ENCODE assay signal across 9 cellular contexts in genomic region chr5:123460296-123460729, GRCh38. TPM values are rescaled to one million over a fixed set of nuclear protein-coding genes. Genes with fewer than 3 reads are reported as not detected.
DNase-seq lines count a peak whose midpoint lies in the region; ATAC-seq, FAIRE-seq and TF ChIP-seq lines count a peak whose summit lies in the region.
"Had no signal": no experiment of that assay in that cellular context is flagged by ENCODE, and none has a peak within 500 bp of the region (broad histone marks: within the 10 kb centered on the region; RNA-seq: fewer than 3 reads in every experiment).

No MANE protein-coding gene starts in this region.

- dilution Hi-C loops in keratinocyte (cut with MboI; ENCODE audit: extremely low pct_ligation_motif_present, low sequenced_read_pairs): no loop called here

- H3K27me3 Mint-ChIP-seq in CD4-positive, alpha-beta T cell: no peaks in the 10 kb centered on the region
- no peaks in the 10 kb centered on the region for H3K27me3 Mint-ChIP-seq in activated T-cell treated with anti-CD3 and anti-CD28 coated beads, Interleukin-2, amount 50 U/mL, for 72 hours (ENCODE audit: low read depth)
- H3K27me3 Mint-ChIP-seq in endothelial cell (ENCODE audit: unreplicated experiment): no peaks in the 10 kb centered on the region

- FAIRE-seq in keratinocyte (lab: Jason Lieb, UNC): peak; percentile 84

- H3K9me3 ChIP-seq in CD4-positive, alpha-beta T cell (ENCODE audit: control insufficient read depth, low read length): no peaks in the 10 kb centered on the region
- H3K9me3 ChIP-seq in keratinocyte (ENCODE audit: control insufficient read depth, low read depth, low read length) (no peaks in the 10 kb centered on the region), gastrocnemius medialis (no peaks in the 10 kb centered on the region)

- no peak overlapping the region for H3K9ac ChIP-seq in keratinocyte (ENCODE audit: control insufficient read depth, extremely low read depth, insufficient read depth, low read length)

- POLR2A ChIA-PET in CD4-positive, alpha-beta T cell (lab: Charles Lee): interaction anchor here (1.2 kb wide), 1 partner anchor 37 kb away, joined by 5 read pairs; the partner anchor contains the start of gene CEP120
- POLR2A ChIA-PET in HEK293T (lab: Yijun Ruan, JAX): no interaction called here

- peaks cover 7% of the 10 kb centered on the region for H3K4me1 Mint-ChIP-seq in CD4-positive, alpha-beta T cell (ENCODE audit: low read depth)
- H3K4me1 Mint-ChIP-seq in activated T-cell treated with anti-CD3 and anti-CD28 coated beads, Interleukin-2, amount 50 U/mL, for 72 hours (ENCODE audit: low read depth): peaks cover 13% of the 10 kb centered on the region
- no peaks in the 10 kb centered on the region for H3K4me1 Mint-ChIP-seq in endothelial cell (ENCODE audit: unreplicated experiment)

- H2AFZ ChIP-seq in keratinocyte (ENCODE audit: control insufficient read depth, low read length): peak overlapping the region; percentile 47

- H3K4me1 ChIP-seq in keratinocyte (ENCODE audit: control insufficient read depth, extremely low read depth, insufficient read depth, low read length) (peaks cover 9% of the 10 kb centered on the region), gastrocnemius medialis (no peaks in the 10 kb centered on the region)

- no peaks in the 10 kb centered on the region for H3K36me3 Mint-ChIP-seq in CD4-positive, alpha-beta T cell (ENCODE audit: low read depth)
- peaks cover 3 to 4% of the 10 kb centered on the region in 2 donors for H3K36me3 Mint-ChIP-seq in activated T-cell treated with anti-CD3 and anti-CD28 coated beads, Interleukin-2, amount 50 U/mL, for 72 hours (ENCODE audit: insufficient read depth in 2 of 2)
- no peaks in the 10 kb centered on the region for H3K36me3 Mint-ChIP-seq in endothelial cell (ENCODE audit: low read depth, unreplicated experiment)

- in situ Hi-C loops in gastrocnemius medialis (cut with MboI; ENCODE audit: low sequenced_read_pairs in 4 of 4): no loop called here

- TF ChIP-seq CTCF in CD4-positive, alpha-beta T cell (IDR thresholded peaks at IDR 0.05): no peak
- TF ChIP-seq CTCF in keratinocyte (optimal IDR thresholded peaks at IDR 0.05 in 1 of 3, IDR thresholded peaks at IDR 0.05 in 1 of 3, conservative IDR thresholded peaks at IDR 0.05 in 1 of 3; ENCODE audit: extremely low read depth in 1 of 3, insufficient read depth in 2 of 3, low read length in 3 of 3): no peak
- TF ChIP-seq CTCF in gastrocnemius medialis (IDR thresholded peaks at IDR 0.05 in 4 of 5, conservative IDR thresholded peaks at IDR 0.05 in 1 of 5): no peak
- no peak for TF ChIP-seq CTCF in endothelial cell (IDR thresholded peaks at IDR 0.05; ENCODE audit: unreplicated experiment)

- H3K27me3 ChIP-seq in CD4-positive, alpha-beta T cell (ENCODE audit: control insufficient read depth, insufficient read depth, low read length): no peaks in the 10 kb centered on the region
- H3K27me3 ChIP-seq in keratinocyte (ENCODE audit: control insufficient read depth, extremely low read depth, insufficient read depth, low read length): no peaks in the 10 kb centered on the region
- no peaks in the 10 kb centered on the region for H3K27me3 ChIP-seq in gastrocnemius medialis

- intact Hi-C loops in CD4-positive, alpha-beta T cell (cut with DNase I, micrococcal nuclease): no loop called here
- intact Hi-C loops in gastrocnemius medialis (cut with DNase I; ENCODE audit: low total_unique reads): no loop called here

- peaks cover 4% of the 10 kb centered on the region for H3K9me3 Mint-ChIP-seq in CD4-positive, alpha-beta T cell
- H3K9me3 Mint-ChIP-seq in activated T-cell treated with anti-CD3 and anti-CD28 coated beads, Interleukin-2, amount 50 U/mL, for 72 hours: no peaks in the 10 kb centered on the region
- H3K9me3 Mint-ChIP-seq in endothelial cell (ENCODE audit: unreplicated experiment): no peaks in the 10 kb centered on the region

- H3K27ac ChIP-seq in CD4-positive, alpha-beta T cell (ENCODE audit: low read depth, low read length): no peak overlapping the region
- H3K27ac ChIP-seq in keratinocyte (ENCODE audit: control insufficient read depth, insufficient read depth, low read length): peak overlapping the region; percentile 33
- H3K27ac ChIP-seq in gastrocnemius medialis: no peak overlapping the region

- no peak overlapping the region for H3K4me2 ChIP-seq in keratinocyte (ENCODE audit: control insufficient read depth, extremely low read depth, insufficient read depth, low read depth, low read length)

- no peak for TF ChIP-seq POLR2A in gastrocnemius medialis (IDR thresholded peaks at IDR 0.05)

- H3K4me3 ChIP-seq in keratinocyte (ENCODE audit: control insufficient read depth in 2 of 3, extremely low read depth in 1 of 3, insufficient read depth in 2 of 3, low read depth in 1 of 3, low read length in 3 of 3) (no peak overlapping the region), gastrocnemius medialis (no peak overlapping the region)

- H3K9me1 ChIP-seq in keratinocyte (ENCODE audit: control insufficient read depth, extremely low read depth, insufficient read depth, low read length): no peaks in the 10 kb centered on the region

- H3K4me3 Mint-ChIP-seq in CD4-positive, alpha-beta T cell: no peak overlapping the region
- H3K4me3 Mint-ChIP-seq in activated T-cell treated with anti-CD3 and anti-CD28 coated beads, Interleukin-2, amount 50 U/mL, for 72 hours: peak overlapping the region; percentile 17 to 23
- no peak overlapping the region for H3K4me3 Mint-ChIP-seq in endothelial cell (ENCODE audit: unreplicated experiment)

- H3K79me2 ChIP-seq in keratinocyte (ENCODE audit: control insufficient read depth, insufficient read depth, low read length): no peaks in the 10 kb centered on the region

- H3K36me3 ChIP-seq in keratinocyte (ENCODE audit: control insufficient read depth in 2 of 2, extremely low read depth in 1 of 2, insufficient read depth in 2 of 2, low read length in 2 of 2) (no peaks in the 10 kb centered on the region), gastrocnemius medialis (no peaks in the 10 kb centered on the region)

- H3K27ac Mint-ChIP-seq in CD4-positive, alpha-beta T cell: no peak overlapping the region
- peak overlapping the region; percentile 63 for H3K27ac Mint-ChIP-seq in activated T-cell treated with anti-CD3 and anti-CD28 coated beads, Interleukin-2, amount 50 U/mL, for 72 hours
- no peak overlapping the region for H3K27ac Mint-ChIP-seq in endothelial cell (ENCODE audit: unreplicated experiment)

- CTCF ChIA-PET in CD4-positive, alpha-beta T cell (lab: Charles Lee): no interaction called here
- CTCF ChIA-PET in HEK293T (lab: Yijun Ruan, JAX): no interaction called here

- no peaks in the 10 kb centered on the region for H4K20me1 ChIP-seq in keratinocyte (ENCODE audit: control insufficient read depth, extremely low read depth, insufficient read depth, low read length)

- no peak for DNase-seq in CD4-positive, alpha-beta T cell
- DNase-seq in HEK293T (ENCODE audit: extremely low spot score): peak; percentile 16
- DNase-seq in activated T-cell treated with anti-CD3 and anti-CD28 coated beads, Interleukin-2, amount 50 U/mL, for 72 hours: peak; percentile 40 to 44
- DNase-seq in keratinocyte (ENCODE audit: low read depth, low spot score): peak; percentile 38
- DNase-seq in gastrocnemius medialis: no peak
- no peak for DNase-seq in endothelial cell (ENCODE audit: low spot score)
- no peak for DNase-seq in COLO668 (lab: John Stamatoyannopoulos, UW; ENCODE audit: unreplicated experiment)
- DNase-seq: NCI-H1092 treated with DMSO at 0.1 percent for 48 hours had no signal

- ATAC-seq in CD4-positive, alpha-beta T cell (ENCODE audit: poor library complexity): peak; percentile 90
- peak; percentile 92 to 97 for ATAC-seq in activated T-cell treated with anti-CD3 and anti-CD28 coated beads, Interleukin-2, amount 50 U/mL, for 72 hours (replicated peaks in 1 of 2)
- no peak for ATAC-seq in gastrocnemius medialis
- no peak for ATAC-seq in HG03565 (IDR thresholded peaks at IDR 0.05; ENCODE audit: unreplicated experiment)

TF ChIP-seq in HEK293T, 16 proteins besides CTCF, POLR2A, EP300 and RAD21:
- no peak for TF ChIP-seq LEF1 (IDR thresholded peaks at IDR 0.05; ENCODE audit: borderline replicate concordance)

RNA-seq across cellular contexts. Expression of gene CEP120, which starts 37.1 kb away (rescaled TPM):
- total RNA-seq in CD4-positive, alpha-beta T cell: 10 to 100 TPM; 69.9 to 74.9 TPM
- total RNA-seq in activated T-cell treated with anti-CD3 and anti-CD28 coated beads, Interleukin-2, amount 50 U/mL, for 72 hours: 10 to 100 TPM; 56.2 to 60.1 TPM
- polyA plus RNA-seq in keratinocyte: 8.4 to 11.7 TPM (median 10.8 TPM) in 3 replicates
- polyA plus RNA-seq in keratinocyte (2011; ENCODE audit: low read depth): 8.2 TPM
- polyA plus RNA-seq in keratinocyte (2011; cell fraction: cytosol; rRNA removed): 4.1 and 13.0 TPM in 2 replicates
- 14.0 and 15.1 TPM in 2 replicates for polyA plus RNA-seq in keratinocyte (2011; cell fraction: nucleus; rRNA removed)
- polyA plus RNA-seq in keratinocyte (2012; ENCODE audit: low replicate concordance): 4.2 and 4.8 TPM in 2 replicates
- polyA minus RNA-seq in keratinocyte: 10.7 to 41.6 TPM (median 35.3 TPM) in 3 replicates
- 11.1 TPM for polyA minus RNA-seq in keratinocyte (2011; cell fraction: cytosol; rRNA and poly(A)+ RNA removed)
- polyA minus RNA-seq in keratinocyte (2011; cell fraction: nucleus; rRNA and poly(A)+ RNA removed): 13.7 and 29.1 TPM in 2 replicates
- 1 to 10 TPM; 3.9 to 7.8 (median 7.6) TPM for total RNA-seq in gastrocnemius medialis
- 13.6 TPM for total RNA-seq in endothelial cell (ENCODE audit: unreplicated experiment)

RNA-seq across cellular contexts. Expression of gene CSNK1G3, which starts 51.7 kb away (rescaled TPM):
- total RNA-seq in CD4-positive, alpha-beta T cell: 10 to 100 TPM; 87.2 to 92.3 TPM
- total RNA-seq in activated T-cell treated with anti-CD3 and anti-CD28 coated beads, Interleukin-2, amount 50 U/mL, for 72 hours: 10 to 100 TPM; 56.2 to 58.5 TPM
- polyA plus RNA-seq in keratinocyte: 18.3 to 34.0 TPM (median 22.2 TPM) in 3 replicates
- 54.2 TPM for polyA plus RNA-seq in keratinocyte (2011; ENCODE audit: low read depth)
- 17.8 and 33.8 TPM in 2 replicates for polyA plus RNA-seq in keratinocyte (2011; cell fraction: cytosol; rRNA removed)
- 20.2 and 24.0 TPM in 2 replicates for polyA plus RNA-seq in keratinocyte (2011; cell fraction: nucleus; rRNA removed)
- 19.3 and 23.2 TPM in 2 replicates for polyA plus RNA-seq in keratinocyte (2012; ENCODE audit: low replicate concordance)
- polyA minus RNA-seq in keratinocyte: 6.5 to 48.5 TPM (median 19.2 TPM) in 3 replicates
- 61.4 TPM for polyA minus RNA-seq in keratinocyte (2011; cell fraction: cytosol; rRNA and poly(A)+ RNA removed)
- 21.7 and 39.4 TPM in 2 replicates for polyA minus RNA-seq in keratinocyte (2011; cell fraction: nucleus; rRNA and poly(A)+ RNA removed)
- total RNA-seq in gastrocnemius medialis (10 to 100 TPM; 14.6 to 23.2 (median 21.5) TPM), endothelial cell (ENCODE audit: unreplicated experiment) (55.6 TPM)

Comparison
In these comparisons a context has a peak if more than half of its experiments do, and no peak if none do; other contexts are left out.
1. ATAC-seq: peak in CD4-positive, alpha-beta T cell (single experiment) and activated T-cell treated with anti-CD3 and anti-CD28 coated beads, Interleukin-2, amount 50 U/mL, for 72 hours (2 of 2); none in gastrocnemius medialis (0 of 2) and HG03565 (single experiment).
2. DNase-seq: peak in HEK293T (single experiment), activated T-cell treated with anti-CD3 and anti-CD28 coated beads, Interleukin-2, amount 50 U/mL, for 72 hours (2 of 2) and keratinocyte (single experiment); none in CD4-positive, alpha-beta T cell (0 of 10), gastrocnemius medialis (0 of 2), endothelial cell (single experiment) and COLO668 (single experiment).
3. H3K4me3 Mint-ChIP-seq: peak in activated T-cell treated with anti-CD3 and anti-CD28 coated beads, Interleukin-2, amount 50 U/mL, for 72 hours (2 of 2); none in CD4-positive, alpha-beta T cell (single experiment) and endothelial cell (single experiment).